Comparison of ENCODE assay signal across 17 cellular contexts in genomic region chr18:21634588-21635199, GRCh38.
"Had no signal": no experiment of that assay in that cellular context is flagged by ENCODE, and none has a peak within 500 bp of the region (broad histone marks: within the 10 kb centered on the region; RNA-seq: fewer than 3 reads in every experiment).

No MANE protein-coding gene starts in this region.

- H3K4me1 ChIP-seq: lower lobe of right lung, parathyroid adenoma had no signal

- H3K4me3 Mint-ChIP-seq: activated naive CD8-positive, alpha-beta T cell; T-helper 1 cell treated with Interleukin-12 subunit alpha and Interleukin-12 subunit beta and Interleukin-4 antibody, amounts not matched to agents 30 μg/mL and 1 μg/mL, for 36 hours had no signal

- H3K4me3 ChIP-seq: coronary artery, lower lobe of right lung had no signal

- H3K27ac ChIP-seq: coronary artery, lower lobe of right lung, neutrophil, parathyroid adenoma had no signal

- H3K36me3 Mint-ChIP-seq: activated naive CD8-positive, alpha-beta T cell had no signal

- H3K27ac Mint-ChIP-seq: activated naive CD8-positive, alpha-beta T cell; T-helper 1 cell treated with Interleukin-12 subunit alpha and Interleukin-12 subunit beta and Interleukin-4 antibody, amounts not matched to agents 30 μg/mL and 1 μg/mL, for 36 hours had no signal

- H3K9me3 ChIP-seq: lower lobe of right lung, neutrophil had no signal

- H3K27me3 Mint-ChIP-seq: activated naive CD8-positive, alpha-beta T cell had no signal

- H3K9me3 Mint-ChIP-seq: T-helper 1 cell treated with Interleukin-12 subunit alpha and Interleukin-12 subunit beta and Interleukin-4 antibody, amounts not matched to agents 30 μg/mL and 1 μg/mL, for 36 hours had no signal

- ATAC-seq: lower lobe of right lung; stimulated activated naive CD8-positive, alpha-beta T cell treated with anti-CD3 and anti-CD28 coated beads, Interleukin-15, Interleukin-2, amounts not matched to agents 100 U/mL and 50 U/mL, for 24 hours had no signal

- DNase-seq: activated CD4-positive, alpha-beta T cell treated with anti-CD3 and anti-CD28 coated beads, Interleukin-2, amount 50 U/mL, for 48 hours; activated gamma-delta T cell; activated T-cell treated with anti-CD3 and anti-CD28 coated beads, Interleukin-2, amount 50 U/mL, for 48 hours; amniotic stem cell; foreskin fibroblast; lower lobe of right lung; midbrain; retina; small intestine; stimulated activated CD4-positive, alpha-beta T cell treated with anti-CD3 and anti-CD28 coated beads, Interleukin-4, amount 100 ng/mL, for 24 hours; stimulated activated naive CD8-positive, alpha-beta T cell treated with anti-CD3 and anti-CD28 coated beads, Interleukin-15, Interleukin-2, amounts not matched to agents 100 U/mL and 50 U/mL, for 24 hours; trophoblast cell had no signal

- H3K27me3 ChIP-seq: neutrophil had no signal
